Comparison of ENCODE assay signal across 24 cellular contexts in genomic region chr2:69141081-69141480, GRCh38.
"Had no signal": no experiment of that assay in that cellular context is flagged by ENCODE, and none has a peak within 500 bp of the region (broad histone marks: within the 10 kb centered on the region; RNA-seq: fewer than 3 reads in every experiment).

No MANE protein-coding gene starts in this region.

- H3K27me3 ChIP-seq: body of pancreas, colonic mucosa, dorsolateral prefrontal cortex, esophagus muscularis mucosa, gastroesophageal sphincter, spleen, upper lobe of right lung had no signal

- H3K27ac ChIP-seq: body of pancreas, colonic mucosa, dorsolateral prefrontal cortex, esophagus muscularis mucosa, gastroesophageal sphincter, lower lobe of right lung, spleen, upper lobe of right lung had no signal

- DNase-seq: activated B cell treated with CpG ODN at 0.5 μM for 24 hours; activated CD4-positive, alpha-beta T cell treated with anti-CD3 and anti-CD28 coated beads for 36 hours; activated CD4-positive, alpha-beta T cell treated with anti-CD3 and anti-CD28 coated beads, Interleukin-2, amount 50 U/mL, for 48 hours; activated effector memory CD4-positive, alpha-beta T cell treated with Interleukin-2 at 50 U/mL for 16 hours; activated naive CD4-positive, alpha-beta T cell treated with anti-CD3 and anti-CD28 coated beads, Interleukin-2, amount 10 ng/mL, durations not matched to agents 7 days and 5 days; activated T-cell treated with anti-CD3 and anti-CD28 coated beads, Interleukin-2, amount 50 U/mL, for 72 hours; caudate nucleus; colonic mucosa; dorsolateral prefrontal cortex; lower lobe of right lung; mesendoderm; naive B cell; occipital lobe; spleen; stimulated activated CD4-positive, alpha-beta T cell treated with anti-CD3 and anti-CD28 coated beads, Interleukin-4, amount 100 ng/mL, for 1 hour; stimulated activated naive CD4-positive, alpha-beta T cell treated with Interleukin-2 at 50 U/mL for 16 hours; T1000; upper lobe of right lung had no signal

- ATAC-seq: activated CD4-positive, alpha-beta T cell treated with anti-CD3 and anti-CD28 coated beads for 36 hours; activated T-cell treated with anti-CD3 and anti-CD28 coated beads, Interleukin-2, amount 50 U/mL, for 72 hours; body of pancreas; gastroesophageal sphincter; lower lobe of right lung; mucosa of descending colon; upper lobe of right lung had no signal

- H3K9me3 ChIP-seq: body of pancreas, colonic mucosa, esophagus muscularis mucosa, gastroesophageal sphincter, lower lobe of right lung, mucosa of descending colon, spleen, thoracic aorta, upper lobe of right lung had no signal

- FAIRE-seq: islet of Langerhans had no signal

- H3K4me1 ChIP-seq: body of pancreas, lower lobe of right lung, spleen, upper lobe of right lung had no signal

- H3K36me3 ChIP-seq: colonic mucosa, spleen, thoracic aorta, upper lobe of right lung had no signal

- H3K4me3 ChIP-seq: body of pancreas, colonic mucosa, dorsolateral prefrontal cortex, esophagus muscularis mucosa, gastroesophageal sphincter, lower lobe of right lung, mucosa of descending colon, spleen, thoracic aorta, upper lobe of right lung had no signal
